8 cellular contexts compared by ENCODE assay signal in genomic region chr16:49857423-49858181, GRCh38. TPM values are rescaled to one million over a fixed set of nuclear protein-coding genes. Genes with fewer than 3 reads are reported as not detected.
A peak's percentile ranks its signal among the peaks of the same experiment; 100 is the strongest.
DNase-seq lines count a peak whose midpoint lies in the region; ATAC-seq and TF ChIP-seq lines count a peak whose summit lies in the region.

No MANE protein-coding gene starts in this region.

- H3K4me1 ChIP-seq in endodermal cell (ENCODE audit: control insufficient read depth, insufficient read depth, low read length) (peaks cover 9% of the 10 kb centered on the region), mesodermal cell (ENCODE audit: control insufficient read depth, insufficient read depth, low read length, poor library complexity, severe bottlenecking) (peaks cover 14% of the 10 kb centered on the region), testis (peaks cover 6% of the 10 kb centered on the region)

- TF ChIP-seq CTCF in GM12872 (IDR thresholded peaks at IDR 0.05; ENCODE audit: insufficient read depth, low read depth, low read length) (peak; percentile 74), endodermal cell (conservative IDR thresholded peaks at IDR 0.05) (peak; percentile 99), testis (IDR thresholded peaks at IDR 0.05) (peak; percentile 70 to 96 (median 89))

- 0 to 1% methylated on average over 21 to 52 of the region's 52 CpGs for WGBS in endodermal cell (ENCODE audit: insufficient coverage in 1 of 2, insufficient read length in 1 of 2), 2 experiments
- 0 to 1% methylated on average over 25 to 48 of the region's 52 CpGs for WGBS in mesodermal cell (ENCODE audit: insufficient coverage in 2 of 2), 2 experiments
- WGBS in testis, 2 donors = 0 to 1% methylated on average over 14 to 51 of the region's 52 CpGs

- H3K4me1 Mint-ChIP-seq in endodermal cell = peaks cover 20% of the 10 kb centered on the region

- no peaks in the 10 kb centered on the region for H3K36me3 Mint-ChIP-seq in endodermal cell (ENCODE audit: low read depth)

- no peaks in the 10 kb centered on the region for H3K9me3 Mint-ChIP-seq in endodermal cell

- no peaks in the 10 kb centered on the region for H3K9me3 ChIP-seq in endodermal cell (ENCODE audit: control insufficient read depth, low read length)
- H3K9me3 ChIP-seq in mesodermal cell (ENCODE audit: control insufficient read depth, low read length) = no peaks in the 10 kb centered on the region
- H3K9me3 ChIP-seq in testis = no peaks in the 10 kb centered on the region

- H3K27me3 ChIP-seq in endodermal cell (ENCODE audit: control insufficient read depth, insufficient read depth, low read length, poor library complexity, severe bottlenecking) (peaks cover 41% of the 10 kb centered on the region), testis (no peaks in the 10 kb centered on the region)

- no peaks in the 10 kb centered on the region for H3K36me3 ChIP-seq in endodermal cell (ENCODE audit: control insufficient read depth, insufficient read depth, low read length)
- H3K36me3 ChIP-seq in mesodermal cell (ENCODE audit: control insufficient read depth, insufficient read depth, low read length) = no peaks in the 10 kb centered on the region
- H3K36me3 ChIP-seq in testis (ENCODE audit: low read depth, missing control alignments) = no peaks in the 10 kb centered on the region

- intact Hi-C loops in testis (cut with DNase I; ENCODE audit: low total_unique reads) = no loop called here

- no peak for ATAC-seq in GM21360 (IDR thresholded peaks at IDR 0.05; ENCODE audit: unreplicated experiment)
- no peak for ATAC-seq in HG03469 (IDR thresholded peaks at IDR 0.05; ENCODE audit: unreplicated experiment)

- peak overlapping the region; percentile 42 for H3K27ac Mint-ChIP-seq in endodermal cell

- no peak for TF ChIP-seq POLR2A in testis (IDR thresholded peaks at IDR 0.05)

- H3K4me3 ChIP-seq in endodermal cell (ENCODE audit: low read length) (peak overlapping the region; percentile 77), mesodermal cell (ENCODE audit: extremely low read depth, insufficient read depth, low read length, poor library complexity, severe bottlenecking) (peak overlapping the region; percentile 74), testis (peak overlapping the region; percentile 68 to 74)

- peak overlapping the region; percentile 78 for H3K4me3 Mint-ChIP-seq in endodermal cell

- H3K27ac ChIP-seq in endodermal cell (ENCODE audit: low read depth, low read length) (peak overlapping the region; percentile 57), mesodermal cell (ENCODE audit: low read depth, low read length, severe bottlenecking) (peak overlapping the region; percentile 39), testis (peak overlapping the region in 1 of 2 donors; percentile 90)

- no peak overlapping the region for H3K9ac ChIP-seq in endodermal cell (ENCODE audit: extremely low read depth, low read length, poor library complexity, severe bottlenecking)

- H3K27me3 Mint-ChIP-seq in endodermal cell (ENCODE audit: insufficient read depth) = peaks cover 39% of the 10 kb centered on the region

- DNase-seq in NCI-H146 (lab: John Stamatoyannopoulos, UW) (peak; percentile 48), endodermal cell (peak; percentile 93), testis (peak; percentile 75)
- DNase-seq in activated CD4-positive, alpha-beta T cell treated with anti-CD3 and anti-CD28 coated beads for 1 hour = peak; percentile 20

RNA-seq across cellular contexts. Expression of gene ZNF423, which starts 1.7 kb away (rescaled TPM):
- total RNA-seq in endodermal cell = 10 to 100 TPM; 30.3 to 41.9 TPM
- polyA plus RNA-seq in endodermal cell (2013, experiment 1 of 2) = 58.6 TPM
- polyA plus RNA-seq in endodermal cell (2013, experiment 2 of 2) = 54.0 TPM
- polyA plus RNA-seq in mesodermal cell (2013, experiment 1 of 2) = 20.3 TPM
- polyA plus RNA-seq in mesodermal cell (2013, experiment 2 of 2) = 16.5 TPM
- total RNA-seq in testis = 10 to 100 TPM; 12.1 to 19.0 TPM
- polyA plus RNA-seq in testis (ENCODE audit: insufficient read depth, low read depth, low replicate concordance) = 8.9 TPM

Comparison
In these comparisons a context has a peak if more than half of its experiments do, and no peak if none do; other contexts are left out.
1. DNase-seq: peak in every context shown above with its lines; median percentile 93 in endodermal cell; 75 in testis; 48 in NCI-H146; 20 in activated CD4-positive, alpha-beta T cell treated with anti-CD3 and anti-CD28 coated beads for 1 hour.